In genomic region chr15:74956648-74957300, GRCh38 we compare ENCODE assay signal across 8 cellular contexts. TPM values are rescaled to one million over a fixed set of nuclear protein-coding genes. Genes with fewer than 3 reads are reported as not detected.
DNase-seq lines count a peak whose midpoint lies in the region; ATAC-seq, FAIRE-seq and TF ChIP-seq lines count a peak whose summit lies in the region.

Gene RPP25 (minus strand): TSS chr15:74956772. CDS start chr15:74956583, 189 bp downstream.

- TF ChIP-seq POLR2A in endothelial cell of umbilical vein (IDR thresholded peaks at IDR 0.05; ENCODE audit: low read depth, low read length): peak; percentile 80

- peak; percentile 35 for DNase-seq in A172 (ENCODE audit: low spot score)
- peak; percentile 48 to 89 for DNase-seq in NCI-H526 (lab: John Stamatoyannopoulos, UW)
- DNase-seq in activated CD8-positive, alpha-beta memory T cell treated with anti-CD3 and anti-CD28 coated beads, Interleukin-2, amount 50 U/mL, for 4 hours: peak; percentile 77
- DNase-seq in endothelial cell of umbilical vein (ENCODE audit: low read depth, low spot score): peak; percentile 76
- peak; percentile 35 for DNase-seq in stimulated activated CD8-positive, alpha-beta memory T cell treated with anti-CD3 and anti-CD28 coated beads, Interleukin-15, amount 100 ng/mL, for 1 hour (ENCODE audit: low read depth)

- H3K4me3 ChIP-seq in endothelial cell of umbilical vein (replicated peaks in 1 of 3; ENCODE audit: insufficient read depth in 1 of 3, low read depth in 1 of 3, low read length in 3 of 3) (peak within 1 kb of the TSS; percentile 44 to 56 (median 53)), mesodermal cell (ENCODE audit: extremely low read depth, insufficient read depth, low read length, poor library complexity, severe bottlenecking) (peak within 1 kb of the TSS; percentile 44)

- H3K79me2 ChIP-seq in endothelial cell of umbilical vein (ENCODE audit: control insufficient read depth, insufficient read depth, low read length): peaks cover 15% of the 10 kb centered on the region

- intact Hi-C loops in endothelial cell of umbilical vein (cut with micrococcal nuclease): loop anchor here (1.0 to 2.0 kb wide), 4 partner anchors 18 to 248 kb away; partner anchors contain the start of gene COX5A

- BruUV-seq in endothelial cell of umbilical vein (replicated peaks; lab: Mats Ljungman, UMichigan): no TSS peak

- peak; percentile 52 for ATAC-seq in GM18520 (IDR thresholded peaks at IDR 0.05; ENCODE audit: unreplicated experiment)
- peak; percentile 63 for ATAC-seq in HG03103 (IDR thresholded peaks at IDR 0.05; ENCODE audit: low read depth, unreplicated experiment)

- H4K20me1 ChIP-seq in endothelial cell of umbilical vein (replicated peaks; ENCODE audit: control insufficient read depth, extremely low read depth, insufficient read depth, low read length): no peaks in the 10 kb centered on the region

- peak within 1 kb of the TSS; percentile 64 for H3K9ac ChIP-seq in endothelial cell of umbilical vein (replicated peaks; ENCODE audit: extremely low read depth, insufficient read depth, low read length)

- H3K9me1 ChIP-seq in endothelial cell of umbilical vein (replicated peaks; ENCODE audit: control insufficient read depth, extremely low read depth, insufficient read depth, low read length): no peaks in the 10 kb centered on the region

- no peak for FAIRE-seq in endothelial cell of umbilical vein (lab: Jason Lieb, UNC)

- POLR2A ChIA-PET in endothelial cell of umbilical vein (lab: Charles Lee): interaction anchor here (0.5 to 0.7 kb wide), 3 partner anchors 19 to 143 kb away, joined by 3 to 4 read pairs (median 3); no protein-coding TSS in a partner anchor

- H3K4me2 ChIP-seq in endothelial cell of umbilical vein (ENCODE audit: insufficient read depth, low read length): peak within 1 kb of the TSS; percentile 89

- H3K27ac ChIP-seq in endothelial cell of umbilical vein (ENCODE audit: insufficient read depth, low read depth, low read length): peak within 1 kb of the TSS; percentile 46
- peak within 1 kb of the TSS; percentile 45 for H3K27ac ChIP-seq in mesodermal cell (ENCODE audit: low read depth, low read length, severe bottlenecking)

- H3K36me3 ChIP-seq in endothelial cell of umbilical vein (ENCODE audit: control insufficient read depth in 2 of 2, extremely low read depth in 1 of 2, insufficient read depth in 2 of 2, low read length in 2 of 2) (no peaks in the 10 kb centered on the region), mesodermal cell (ENCODE audit: control insufficient read depth, insufficient read depth, low read length) (no peaks in the 10 kb centered on the region)

- H3K27me3 ChIP-seq in endothelial cell of umbilical vein (ENCODE audit: control insufficient read depth in 2 of 2, insufficient read depth in 2 of 2, low read length in 2 of 2): peaks cover 0 to 3% of the 10 kb centered on the region in 2 experiments

- H3K4me1 ChIP-seq in endothelial cell of umbilical vein (ENCODE audit: control insufficient read depth, extremely low read depth, insufficient read depth, low read length) (peaks cover 58% of the 10 kb centered on the region), mesodermal cell (ENCODE audit: control insufficient read depth, insufficient read depth, low read length, poor library complexity, severe bottlenecking) (peaks cover 26% of the 10 kb centered on the region)

- peak within 1 kb of the TSS; percentile 93 for H2AFZ ChIP-seq in endothelial cell of umbilical vein (ENCODE audit: low read depth, low read length)

- dilution Hi-C loops in endothelial cell of umbilical vein (cut with MboI; ENCODE audit: extremely low pct_ligation_motif_present, low sequenced_read_pairs): no loop called here

- CTCF ChIA-PET in endothelial cell of umbilical vein (lab: Charles Lee): interaction anchor here (0.5 to 3.8 kb wide), 16 partner anchors 9 to 351 kb away, joined by 3 to 20 read pairs (median 5); partner anchors contain the start of genes COX5A, CSK, PPCDC and SCAMP5

- WGBS in mesodermal cell (ENCODE audit: insufficient coverage in 2 of 2), 2 experiments: 0% methylated on average over 43 to 50 of the region's 66 CpGs

- TF ChIP-seq CTCF in endothelial cell of umbilical vein (IDR thresholded peaks at IDR 0.05; ENCODE audit: extremely low read depth in 1 of 2, insufficient read depth in 1 of 2, low read depth in 1 of 2, low read length in 2 of 2): no peak

- no peaks in the 10 kb centered on the region for H3K9me3 ChIP-seq in endothelial cell of umbilical vein (replicated peaks; ENCODE audit: control insufficient read depth, insufficient read depth, low read length)
- H3K9me3 ChIP-seq in mesodermal cell (ENCODE audit: control insufficient read depth, low read length): no peaks in the 10 kb centered on the region

TF ChIP-seq in endothelial cell of umbilical vein, 7 proteins besides CTCF, POLR2A, EP300 and RAD21:
- TF ChIP-seq POLR2AphosphoS5 (IDR thresholded peaks at IDR 0.05; ENCODE audit: insufficient read depth, low read depth, low read length): peak; percentile 82
- TF ChIP-seq JUN (IDR thresholded peaks at IDR 0.05; ENCODE audit: borderline replicate concordance, insufficient read depth, insufficient read length, low read depth): no peak
- no peak for TF ChIP-seq FOS (IDR thresholded peaks at IDR 0.05; ENCODE audit: borderline replicate concordance, insufficient read depth, low read length)

RNA-seq across cellular contexts. Expression of gene RPP25, which starts in this region (rescaled TPM):
- 1.1 and 1.5 TPM in 2 replicates for total RNA-seq in A172 (2014; rRNA removed; shearing (Covaris generic))
- 13.7 and 13.8 TPM in 2 replicates for total RNA-seq in endothelial cell of umbilical vein
- polyA plus RNA-seq in endothelial cell of umbilical vein: 10.1 and 13.1 TPM in 2 replicates
- polyA plus RNA-seq in endothelial cell of umbilical vein (2011; cell fraction: cytosol; rRNA removed): 7.0 and 7.8 TPM in 2 replicates
- polyA plus RNA-seq in endothelial cell of umbilical vein (2011; cell fraction: nucleus; rRNA removed): 3.2 and 3.3 TPM in 2 replicates
- polyA plus RNA-seq in endothelial cell of umbilical vein (2012): 10.1 and 12.0 TPM in 2 replicates
- 4.2 and 5.3 TPM in 2 replicates for polyA minus RNA-seq in endothelial cell of umbilical vein
- 30.5 TPM for polyA minus RNA-seq in endothelial cell of umbilical vein (2011; cell fraction: cytosol; rRNA and poly(A)+ RNA removed)
- polyA minus RNA-seq in endothelial cell of umbilical vein (2011; cell fraction: nucleus; rRNA and poly(A)+ RNA removed): 2.4 and 2.7 TPM in 2 replicates
- 5.1 TPM for polyA plus RNA-seq in mesodermal cell (2013, experiment 1 of 2)
- 6.8 TPM for polyA plus RNA-seq in mesodermal cell (2013, experiment 2 of 2)

Comparison
In these comparisons a context has a peak if more than half of its experiments do, and no peak if none do; other contexts are left out.
1. Peak in every context shown above with its lines: DNase-seq, ATAC-seq, H3K4me3 ChIP-seq and H3K27ac ChIP-seq.